ENCODE assay signal across 8 cellular contexts in genomic region chr1:2300004-2300771, GRCh38.
DNase-seq lines count a peak whose midpoint lies in the region; ATAC-seq and TF ChIP-seq lines count a peak whose summit lies in the region.

No MANE protein-coding gene starts in this region.

- no peak overlapping the region for H3K4me3 ChIP-seq in foreskin fibroblast (ENCODE audit: low read depth in 1 of 2, low read length in 2 of 2)

- peaks cover 92% of the 10 kb centered on the region for H3K36me3 Mint-ChIP-seq in effector memory CD8-positive, alpha-beta T cell (ENCODE audit: insufficient read depth)

- peak; percentile 97 for DNase-seq in GM19238 (ENCODE audit: insufficient read length, low spot score)
- peak; percentile 90 for DNase-seq in activated CD4-positive, alpha-beta T cell treated with anti-CD3 and anti-CD28 coated beads for 48 hours
- DNase-seq in effector memory CD8-positive, alpha-beta T cell = peak; percentile 84 to 89 (median 86)
- DNase-seq in stimulated activated CD4-positive, alpha-beta T cell treated with anti-CD3 and anti-CD28 coated beads, Interleukin-15, amount 100 ng/mL, for 24 hours = peak; percentile 90
- DNase-seq in NCI-H2171 treated with DMSO at 0.1 percent for 48 hours (lab: John Stamatoyannopoulos, UW) = no peak
- DNase-seq in amygdala (lab: John Stamatoyannopoulos, UW) = no peak
- no peak for DNase-seq in foreskin fibroblast

- H3K27ac Mint-ChIP-seq in effector memory CD8-positive, alpha-beta T cell = peak overlapping the region; percentile 98 to 99

- peak overlapping the region; percentile 79 to 81 for H3K4me3 Mint-ChIP-seq in effector memory CD8-positive, alpha-beta T cell

- peak; percentile 72 for ATAC-seq in HG03135 (IDR thresholded peaks at IDR 0.05; ENCODE audit: unreplicated experiment)
- peak; percentile 71 for ATAC-seq in effector memory CD8-positive, alpha-beta T cell (replicated peaks)

- H3K27me3 Mint-ChIP-seq in effector memory CD8-positive, alpha-beta T cell = no peaks in the 10 kb centered on the region

- H3K9me3 Mint-ChIP-seq in effector memory CD8-positive, alpha-beta T cell = no peaks in the 10 kb centered on the region

- no peak for TF ChIP-seq CTCF in foreskin fibroblast (IDR thresholded peaks at IDR 0.05; ENCODE audit: low read depth, low read length)

- H3K4me1 Mint-ChIP-seq in effector memory CD8-positive, alpha-beta T cell (ENCODE audit: low read depth in 2 of 2) = peaks cover 20 to 34% of the 10 kb centered on the region in 2 donors

Comparison
In these comparisons a context has a peak if more than half of its experiments do, and no peak if none do; other contexts are left out.
1. DNase-seq: peak in GM19238 (single experiment), activated CD4-positive, alpha-beta T cell treated with anti-CD3 and anti-CD28 coated beads for 48 hours (single experiment), effector memory CD8-positive, alpha-beta T cell (3 of 3) and stimulated activated CD4-positive, alpha-beta T cell treated with anti-CD3 and anti-CD28 coated beads, Interleukin-15, amount 100 ng/mL, for 24 hours (single experiment); none in NCI-H2171 treated with DMSO at 0.1 percent for 48 hours (single experiment), amygdala (0 of 56) and foreskin fibroblast (0 of 2).